1 cellular context compared by ENCODE assay signal in genomic region chr11:6612816-6613136, GRCh38.
TF ChIP-seq lines count a peak whose summit lies in the region.

No MANE protein-coding gene starts in this region.

TF ChIP-seq in K562, 482 proteins besides CTCF, POLR2A, EP300 and RAD21 (continued from another document):
- TF ChIP-seq CUX1 (CRISPR knock-in tag; IDR thresholded peaks at IDR 0.05) = no peak
TF ChIP-seq in K562: peak in this region for 14.
